ENCODE assay signal across 13 cellular contexts in the genomic region with DNA sequence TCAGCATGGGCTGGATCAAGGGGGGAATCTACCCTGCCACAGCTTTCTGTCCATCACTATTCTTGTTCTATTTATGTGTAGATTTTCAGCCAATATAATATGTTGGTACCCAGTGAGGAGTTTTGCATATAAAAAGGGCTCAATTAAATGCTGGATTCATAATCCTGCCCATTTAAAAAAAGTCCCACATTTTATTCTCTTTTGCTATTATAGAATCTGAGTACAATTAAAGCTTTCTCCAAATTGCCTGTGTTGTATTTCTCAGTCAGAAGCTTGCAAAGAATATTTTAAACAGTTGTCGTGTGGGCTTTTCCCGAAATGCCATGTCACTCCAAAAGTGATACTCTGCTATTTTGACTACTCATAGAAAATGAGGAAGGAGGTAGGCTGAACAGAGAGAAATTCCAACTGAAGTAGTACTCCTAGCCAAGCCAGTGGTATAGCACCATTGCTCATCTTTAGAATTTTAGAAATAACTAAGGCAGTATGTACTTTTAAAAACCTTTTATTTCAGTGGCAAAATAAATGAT.
"Had no signal": no experiment of that assay in that cellular context is flagged by ENCODE, and none has a peak within 500 bp of the region (broad histone marks: within the 10 kb centered on the region; RNA-seq: fewer than 3 reads in every experiment).

No MANE protein-coding gene starts in this region.

- H3K36me3 ChIP-seq: esophagus squamous epithelium, heart left ventricle, ovary, right atrium auricular region, tibial nerve had no signal

- DNase-seq: esophagus squamous epithelium; foreskin keratinocyte; heart left ventricle; left colon; left ventricle myocardium superior; mesendoderm; naive thymus-derived CD4-positive, alpha-beta T cell; ovary; small intestine; stimulated activated CD4-positive, alpha-beta T cell treated with anti-CD3 and anti-CD28 coated beads, Interleukin-12 subunit alpha, Interleukin-12 subunit beta, amount 100 ng/mL, for 4 hours; stimulated activated naive CD4-positive, alpha-beta T cell had no signal

- H3K9me3 ChIP-seq: esophagus squamous epithelium, heart left ventricle, ovary, right atrium auricular region, tibial nerve had no signal

- ATAC-seq: foreskin keratinocyte; heart left ventricle; left colon; left ventricle myocardium superior; naive thymus-derived CD4-positive, alpha-beta T cell had no signal

- H3K4me1 ChIP-seq: foreskin keratinocyte had no signal

- H3K4me3 ChIP-seq: esophagus squamous epithelium, heart left ventricle, ovary, right atrium auricular region, tibial nerve had no signal

- H3K27me3 ChIP-seq: esophagus squamous epithelium, foreskin keratinocyte, heart left ventricle, ovary, right atrium auricular region, tibial nerve had no signal

- H3K27ac ChIP-seq: esophagus squamous epithelium, foreskin keratinocyte, ovary, right atrium auricular region had no signal
